In the genomic region with DNA sequence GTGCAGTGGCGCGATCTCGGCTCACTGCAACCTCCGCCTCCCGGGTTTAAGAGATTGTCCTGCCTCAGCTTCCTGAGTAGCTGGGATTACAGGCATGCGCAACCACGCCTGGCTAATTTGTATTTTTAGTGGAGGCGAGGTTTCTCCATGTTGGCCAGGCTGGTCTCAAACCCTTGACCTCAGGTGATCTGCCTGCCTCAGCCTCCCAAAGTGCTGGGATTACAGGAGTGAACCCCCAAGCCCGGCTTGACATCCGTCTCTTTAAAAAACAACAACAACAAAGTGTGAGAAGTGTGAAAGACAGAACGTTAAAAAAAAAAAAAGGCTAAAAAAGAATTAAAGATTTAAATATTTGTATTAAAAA, we compare ENCODE assay signal across 7 cellular contexts. TPM values are rescaled to one million over a fixed set of nuclear protein-coding genes. Genes with fewer than 3 reads are reported as not detected.
DNase-seq lines count a peak whose midpoint lies in the region; ATAC-seq, FAIRE-seq and TF ChIP-seq lines count a peak whose summit lies in the region.
"Not testable (repeated sequence)": the region's sequence is repeated elsewhere in the genome, so short reads cannot be mapped to it uniquely, and the experiment has no call there.
"Had no signal": no experiment of that assay in that cellular context is flagged by ENCODE, and none has a peak within 500 bp of the region (broad histone marks: within the 10 kb centered on the region; RNA-seq: fewer than 3 reads in every experiment).

No MANE protein-coding gene starts in this region.

- H3K4me2 ChIP-seq in A549: peak overlapping the region; percentile 87

- not testable (repeated sequence) for FAIRE-seq in A549 (lab: Jason Lieb, UNC)

- not testable (repeated sequence) for H3K36me3 Mint-ChIP-seq in IgD-negative memory B cell
- H3K36me3 Mint-ChIP-seq in activated CD8-positive, alpha-beta T cell treated with anti-CD3 and anti-CD28 coated beads, Interleukin-2, amount 10 ng/mL, durations not matched to agents 7 days and 5 days (ENCODE audit: low read depth): peaks cover 29% of the 10 kb centered on the region

- 88% methylated on average over 11 of the region's 11 CpGs for WGBS in A549 (ENCODE audit: missing lambda C conversion rate)

- H3K4me3 ChIP-seq in A549 (peak overlapping the region; percentile 83), dorsolateral prefrontal cortex (peak overlapping the region; percentile 56 to 99 (median 92)), kidney epithelial cell (ENCODE audit: low read depth, low read length) (peak overlapping the region; percentile 89), retinal pigment epithelial cell (ENCODE audit: low read length) (peak overlapping the region; percentile 97)

- peak overlapping the region; percentile 54 to 99 (median 92) for H3K4me3 Mint-ChIP-seq in IgD-negative memory B cell
- not testable (repeated sequence) for H3K4me3 Mint-ChIP-seq in activated CD8-positive, alpha-beta T cell treated with anti-CD3 and anti-CD28 coated beads, Interleukin-2, amount 10 ng/mL, durations not matched to agents 7 days and 5 days

- H3K36me3 ChIP-seq in kidney epithelial cell (ENCODE audit: control insufficient read depth, insufficient read depth, low read length): not testable (repeated sequence)

- not testable (repeated sequence) for H3K27ac Mint-ChIP-seq in IgD-negative memory B cell
- H3K27ac Mint-ChIP-seq in activated CD8-positive, alpha-beta T cell treated with anti-CD3 and anti-CD28 coated beads, Interleukin-2, amount 10 ng/mL, durations not matched to agents 7 days and 5 days: peak overlapping the region; percentile 96

- H3K4me1 ChIP-seq in A549: peaks cover 20% of the 10 kb centered on the region; the same call in 2 of the 3 replicates

- intact Hi-C loops in dorsolateral prefrontal cortex (cut with DNase I): not testable (repeated sequence)

- not testable (repeated sequence) for ATAC-seq in A549; activated CD8-positive, alpha-beta T cell treated with anti-CD3 and anti-CD28 coated beads, Interleukin-2, amount 10 ng/mL, durations not matched to agents 7 days and 5 days

- not testable (repeated sequence) for H3K9me3 ChIP-seq in A549

- peaks cover 17% of the 10 kb centered on the region for H3K27me3 Mint-ChIP-seq in IgD-negative memory B cell
- H3K27me3 Mint-ChIP-seq in activated CD8-positive, alpha-beta T cell treated with anti-CD3 and anti-CD28 coated beads, Interleukin-2, amount 10 ng/mL, durations not matched to agents 7 days and 5 days (ENCODE audit: low read depth): peaks cover 13% of the 10 kb centered on the region

- POLR2A ChIA-PET in A549 (lab: Yijun Ruan, JAX): interaction anchor here (0.5 to 3.1 kb wide), 18 partner anchors 19 to 643 kb away, joined by 3 to 42 read pairs (median 4); partner anchors contain the start of genes BAX, CARD8, DHDH and GYS1
- POLR2A ChIA-PET in activated CD8-positive, alpha-beta T cell treated with anti-CD3 and anti-CD28 coated beads, Interleukin-2, amount 10 ng/mL, durations not matched to agents 7 days and 5 days (lab: Charles Lee): interaction anchor here (0.7 to 3.8 kb wide), 10 partner anchors 11 to 104 kb away, joined by 3 to 74 read pairs (median 4); partner anchors contain the start of genes BAX, DHDH, GYS1 and PPP1R15A

- H3K27ac ChIP-seq in A549: peak overlapping the region; percentile 87 to 90
- H3K27ac ChIP-seq in dorsolateral prefrontal cortex: peak overlapping the region; percentile 69 to 100 (median 94)

- TF ChIP-seq RAD21 in A549 (conservative IDR thresholded peaks at IDR 0.05 in 1 of 2, IDR thresholded peaks at IDR 0.05 in 1 of 2): not testable (repeated sequence)

- H3K4me1 Mint-ChIP-seq in IgD-negative memory B cell: peaks cover 16 to 21% (median 17%) of the 10 kb centered on the region in 3 donors
- H3K4me1 Mint-ChIP-seq in activated CD8-positive, alpha-beta T cell treated with anti-CD3 and anti-CD28 coated beads, Interleukin-2, amount 10 ng/mL, durations not matched to agents 7 days and 5 days (ENCODE audit: low read depth): peaks cover 43% of the 10 kb centered on the region

- TF ChIP-seq POLR2A in A549 (IDR thresholded peaks at IDR 0.05; ENCODE audit: low read length): not testable (repeated sequence)

- TF ChIP-seq EP300 in A549 (IDR thresholded peaks at IDR 0.05): not testable (repeated sequence)

- CTCF ChIA-PET in A549 (lab: Yijun Ruan, JAX): interaction anchor here (0.7 to 5.8 kb wide), 16 partner anchors 11 to 94 kb away, joined by 3 to 48 read pairs (median 4); partner anchors contain the start of genes BAX, GYS1 and RUVBL2
- CTCF ChIA-PET in activated CD8-positive, alpha-beta T cell treated with anti-CD3 and anti-CD28 coated beads, Interleukin-2, amount 10 ng/mL, durations not matched to agents 7 days and 5 days (lab: Charles Lee): interaction anchor here (0.8 to 2.4 kb wide), 9 partner anchors 12 to 104 kb away, joined by 3 to 17 read pairs (median 5); partner anchors contain the start of gene PPP1R15A

- not testable (repeated sequence) for H3K9me3 Mint-ChIP-seq in IgD-negative memory B cell; activated CD8-positive, alpha-beta T cell treated with anti-CD3 and anti-CD28 coated beads, Interleukin-2, amount 10 ng/mL, durations not matched to agents 7 days and 5 days (ENCODE audit: insufficient read depth)

- not testable (repeated sequence) for H3K27me3 ChIP-seq in dorsolateral prefrontal cortex
- peaks cover 17% of the 10 kb centered on the region for H3K27me3 ChIP-seq in kidney epithelial cell (ENCODE audit: control insufficient read depth, insufficient read depth, low read length)

- not testable (repeated sequence) for DNase-seq in A549 (ENCODE audit: low read depth in 1 of 2, low spot score in 1 of 2); activated CD8-positive, alpha-beta T cell treated with anti-CD3 and anti-CD28 coated beads, Interleukin-2, amount 10 ng/mL, durations not matched to agents 7 days and 5 days; dorsolateral prefrontal cortex; kidney epithelial cell (ENCODE audit: low read depth); retinal pigment epithelial cell (ENCODE audit: low read depth)

- not testable (repeated sequence) for TF ChIP-seq CTCF in A549 (IDR thresholded peaks at IDR 0.05); dorsolateral prefrontal cortex (IDR thresholded peaks at IDR 0.05 in 54 of 56, conservative IDR thresholded peaks at IDR 0.05 in 2 of 56; ENCODE audit: low read depth in 1 of 56, partially characterized antibody in 56 of 56); kidney epithelial cell (IDR thresholded peaks at IDR 0.05; ENCODE audit: insufficient read depth, low read length, poor library complexity, severe bottlenecking); retinal pigment epithelial cell (conservative IDR thresholded peaks at IDR 0.05; ENCODE audit: low read depth, low read length)

RNA-seq across cellular contexts. Expression of gene NUCB1, which starts 0.7 kb away (rescaled TPM):
- polyA plus RNA-seq in A549 (2011; rRNA removed) (58.5 and 79.5 TPM in 2 replicates), A549 (2017; fragmentation: RNase III; extraction: RNeasy Plus Mini Kit Qiagen cat#74134 plus additional on column Dnase treatment) (154 to 182 TPM (median 174 TPM) in 3 replicates), IgD-negative memory B cell (103 TPM)
- 163 and 192 TPM in 2 replicates for polyA plus RNA-seq in A549 (2012; cell fraction: cytosol; rRNA removed)
- 342 and 441 TPM in 2 replicates for polyA plus RNA-seq in A549 (2012; cell fraction: nucleus; rRNA removed)
- 55.6 and 64.0 TPM in 2 replicates for polyA minus RNA-seq in A549 (2011; rRNA and poly(A)+ RNA removed)
- 100 to 1,000 TPM; 229 to 236 TPM for total RNA-seq in activated CD8-positive, alpha-beta T cell treated with anti-CD3 and anti-CD28 coated beads, Interleukin-2, amount 10 ng/mL, durations not matched to agents 7 days and 5 days
- total RNA-seq in dorsolateral prefrontal cortex (100 to 1,000 TPM; 123 to 249 (median 172) TPM), kidney epithelial cell (248 and 260 TPM in 2 replicates)

RNA-seq across cellular contexts. Expression of gene TULP2, which starts 0.8 kb away (rescaled TPM):
- polyA plus RNA-seq in A549 (2011; rRNA removed) (not detected in 2 replicates), A549 (2017; fragmentation: RNase III; extraction: RNeasy Plus Mini Kit Qiagen cat#74134 plus additional on column Dnase treatment) (not detected in 3 replicates), IgD-negative memory B cell (not detected)
- polyA plus RNA-seq in A549 (2012; cell fraction: cytosol; rRNA removed): 0.09 TPM in 1 of 2 replicates, not detected in the other
- 0.04 and 0.20 TPM in 2 replicates for polyA plus RNA-seq in A549 (2012; cell fraction: nucleus; rRNA removed)
- not detected in 2 replicates for polyA minus RNA-seq in A549 (2011; rRNA and poly(A)+ RNA removed)
- not detected for total RNA-seq in activated CD8-positive, alpha-beta T cell treated with anti-CD3 and anti-CD28 coated beads, Interleukin-2, amount 10 ng/mL, durations not matched to agents 7 days and 5 days
- total RNA-seq in dorsolateral prefrontal cortex (1 to 10 TPM in 98 of 120 experiments, under 1 TPM in 20, not detected in 2; 0.28 to 7.6 (median 2.2) TPM), kidney epithelial cell (not detected in 2 replicates)
- total RNA-seq: A172 had no signal

RNA-seq across cellular contexts. Expression of gene PPP1R15A, which starts 27.1 kb away (rescaled TPM):
- 49.0 and 74.2 TPM in 2 replicates for polyA plus RNA-seq in A549 (2011; rRNA removed)
- polyA plus RNA-seq in A549 (2012; cell fraction: cytosol; rRNA removed): 109 and 112 TPM in 2 replicates
- 162 and 179 TPM in 2 replicates for polyA plus RNA-seq in A549 (2012; cell fraction: nucleus; rRNA removed)
- polyA plus RNA-seq in A549 (2017; fragmentation: RNase III; extraction: RNeasy Plus Mini Kit Qiagen cat#74134 plus additional on column Dnase treatment): 28.1 to 29.7 TPM (median 29.2 TPM) in 3 replicates
- polyA minus RNA-seq in A549 (2011; rRNA and poly(A)+ RNA removed): 34.8 and 43.6 TPM in 2 replicates
- polyA plus RNA-seq in IgD-negative memory B cell: 558 TPM
- 100 to 1,000 TPM; 104 to 124 TPM for total RNA-seq in activated CD8-positive, alpha-beta T cell treated with anti-CD3 and anti-CD28 coated beads, Interleukin-2, amount 10 ng/mL, durations not matched to agents 7 days and 5 days
- total RNA-seq in dorsolateral prefrontal cortex: 100 to 1,000 TPM in 2 of 120 experiments, 10 to 100 TPM in 118; 16.8 to 138 (median 25.5) TPM
- total RNA-seq in kidney epithelial cell: 225 and 233 TPM in 2 replicates

RNA-seq across cellular contexts. Expression of gene PLEKHA4, which starts 31.0 kb away (rescaled TPM):
- polyA plus RNA-seq in A549 (2011; rRNA removed) (0.34 and 0.42 TPM in 2 replicates), A549 (2017; fragmentation: RNase III; extraction: RNeasy Plus Mini Kit Qiagen cat#74134 plus additional on column Dnase treatment) (0.46 to 0.78 TPM (median 0.47 TPM) in 3 replicates), IgD-negative memory B cell (3.2 TPM)
- polyA plus RNA-seq in A549 (2012; cell fraction: cytosol; rRNA removed): 0.36 and 0.52 TPM in 2 replicates
- 0.97 TPM in 2 replicates for polyA plus RNA-seq in A549 (2012; cell fraction: nucleus; rRNA removed)
- 0.39 TPM in 1 of 2 replicates, not detected in the other for polyA minus RNA-seq in A549 (2011; rRNA and poly(A)+ RNA removed)
- total RNA-seq in activated CD8-positive, alpha-beta T cell treated with anti-CD3 and anti-CD28 coated beads, Interleukin-2, amount 10 ng/mL, durations not matched to agents 7 days and 5 days: 1 to 10 TPM; 4.4 to 4.6 TPM
- total RNA-seq in dorsolateral prefrontal cortex (10 to 100 TPM in 15 of 120 experiments, 1 to 10 TPM in 105; 1.2 to 16.5 (median 5.6) TPM), kidney epithelial cell (10.0 and 11.1 TPM in 2 replicates)

RNA-seq across cellular contexts. Expression of gene DHDH, which starts 34.1 kb away (rescaled TPM):
- polyA plus RNA-seq in A549 (2011; rRNA removed) (0.60 and 0.78 TPM in 2 replicates), A549 (2017; fragmentation: RNase III; extraction: RNeasy Plus Mini Kit Qiagen cat#74134 plus additional on column Dnase treatment) (1.1 to 1.2 TPM (median 1.2 TPM) in 3 replicates), IgD-negative memory B cell (0.39 TPM)
- 0.90 and 1.1 TPM in 2 replicates for polyA plus RNA-seq in A549 (2012; cell fraction: cytosol; rRNA removed)
- polyA plus RNA-seq in A549 (2012; cell fraction: nucleus; rRNA removed): 0.93 and 1.1 TPM in 2 replicates
- 0.29 TPM in 1 of 2 replicates, not detected in the other for polyA minus RNA-seq in A549 (2011; rRNA and poly(A)+ RNA removed)
- 1 to 10 TPM; 1.6 to 1.9 TPM for total RNA-seq in activated CD8-positive, alpha-beta T cell treated with anti-CD3 and anti-CD28 coated beads, Interleukin-2, amount 10 ng/mL, durations not matched to agents 7 days and 5 days
- total RNA-seq in dorsolateral prefrontal cortex (1 to 10 TPM in 102 of 120 experiments, under 1 TPM in 8, not detected in 10; 0.60 to 6.2 (median 2.2) TPM), kidney epithelial cell (1.0 and 1.5 TPM in 2 replicates)
- total RNA-seq: A172 had no signal
